In the genomic region with DNA sequence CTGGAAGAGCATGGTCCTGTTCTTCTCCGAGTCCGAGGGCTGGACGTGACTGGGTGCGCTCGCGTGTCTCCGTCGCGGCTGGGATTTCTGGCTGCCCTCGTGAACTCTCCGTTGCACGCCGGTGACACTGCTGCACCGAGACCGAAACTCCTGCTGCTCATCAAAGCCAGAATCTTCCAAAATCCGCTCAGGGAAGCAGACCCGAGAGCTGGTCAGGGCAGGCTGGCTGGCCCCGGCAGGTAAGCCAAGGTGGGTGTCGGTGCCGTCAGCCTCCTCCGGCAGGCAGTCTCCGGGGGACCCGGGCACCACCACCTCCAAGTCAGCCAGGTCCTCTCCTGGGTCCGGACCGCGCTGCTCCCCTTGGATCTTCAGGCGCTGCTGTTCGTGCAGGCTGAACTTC, we compare ENCODE assay signal across 16 cellular contexts.
DNase-seq lines count a peak whose midpoint lies in the region; ATAC-seq, FAIRE-seq and TF ChIP-seq lines count a peak whose summit lies in the region.
"Had no signal": no experiment of that assay in that cellular context is flagged by ENCODE, and none has a peak within 500 bp of the region (broad histone marks: within the 10 kb centered on the region; RNA-seq: fewer than 3 reads in every experiment).

No MANE protein-coding gene starts in this region.

- H4K5ac ChIP-seq in IMR-90 (ENCODE audit: low read depth, low read length), result no peak overlapping the region

- TF ChIP-seq CTCF in IMR-90 (conservative IDR thresholded peaks at IDR 0.05; ENCODE audit: low read depth, low read length) (no peak), HepG2 (CRISPR knock-in tag; IDR thresholded peaks at IDR 0.05) (no peak), vagina (IDR thresholded peaks at IDR 0.05) (no peak), progenitor cell of endocrine pancreas (IDR thresholded peaks at IDR 0.05; ENCODE audit: unreplicated experiment) (no peak)

- CTCF ChIA-PET in IMR-90 (lab: Yijun Ruan, JAX), result no interaction called here
- CTCF ChIA-PET in HepG2 (lab: Yijun Ruan, JAX; ENCODE audit: low intra/inter-chr PET ratio, low total read pairs), result no interaction called here

- H3K4me1 Mint-ChIP-seq in progenitor cell of endocrine pancreas (ENCODE audit: low read depth), result peaks cover 11% of the 10 kb centered on the region

- H2AK5ac ChIP-seq in IMR-90 (ENCODE audit: low read depth, low read length), result peak overlapping the region; percentile 91

- H3K9me1 ChIP-seq in IMR-90 (ENCODE audit: insufficient read depth, low read length), result peaks cover 11% of the 10 kb centered on the region

- H4K91ac ChIP-seq in IMR-90 (ENCODE audit: insufficient read depth, low read depth, low read length), result peak overlapping the region; percentile 23; the same call in 1 of the 2 replicates

- H3K9ac ChIP-seq in IMR-90 (ENCODE audit: low read depth, low read length), result no peak overlapping the region
- no peak overlapping the region for H3K9ac ChIP-seq in HepG2 (ENCODE audit: insufficient read depth, low read depth, low read length)

- peak overlapping the region; percentile 48; the same call in 1 of the 3 replicates for H2BK15ac ChIP-seq in IMR-90 (ENCODE audit: low read depth, low read length)

- H3K36me3 Mint-ChIP-seq in progenitor cell of endocrine pancreas (ENCODE audit: insufficient read depth), result no peaks in the 10 kb centered on the region
- H3K36me3 Mint-ChIP-seq: CD4-positive, alpha-beta memory T cell had no signal

- H3K36me3 ChIP-seq in H7 (replicated peaks; ENCODE audit: control insufficient read depth, insufficient read depth, low read length) (no peaks in the 10 kb centered on the region), IMR-90 (ENCODE audit: control insufficient read depth, insufficient read depth, low read length) (no peaks in the 10 kb centered on the region), HepG2 (replicated peaks in 1 of 2; ENCODE audit: control insufficient read depth in 1 of 2, insufficient read depth in 2 of 2, low read length in 2 of 2) (peaks cover 7 to 26% of the 10 kb centered on the region in 2 experiments), vagina (no peaks in the 10 kb centered on the region)

- POLR2A ChIA-PET in IMR-90 (lab: Charles Lee; ENCODE audit: unreplicated experiment) (no interaction called here), HepG2 (lab: Yijun Ruan, JAX) (no interaction called here)

- no peak for FAIRE-seq in HepG2 (lab: Jason Lieb, UNC)
- FAIRE-seq: A549, D721Med, GM12892 had no signal

- H3K23ac ChIP-seq in IMR-90 (ENCODE audit: low read depth, low read length), result no peak overlapping the region

- no peak overlapping the region; the same call in 1 of the 2 replicates for H3K14ac ChIP-seq in IMR-90 (replicated peaks; ENCODE audit: low read depth, low read length)

- no peak overlapping the region for H4K8ac ChIP-seq in IMR-90 (ENCODE audit: low read depth in 2 of 2, low read length in 2 of 2)

- H3K4me2 ChIP-seq in IMR-90 (ENCODE audit: low read depth, low read length) (no peak overlapping the region), HepG2 (ENCODE audit: low read depth, low read length) (no peak overlapping the region)
- H3K4me2 ChIP-seq: A549 had no signal

- BruUV-seq in IMR-90 (replicated peaks; lab: Mats Ljungman, UMichigan), result no TSS peak
- BruUV-seq in HepG2 (replicated peaks; lab: Mats Ljungman, UMichigan), result no TSS peak

- no peaks in the 10 kb centered on the region for H3K27me3 ChIP-seq in H7 (ENCODE audit: control insufficient read depth, insufficient read depth, low read length)
- no peaks in the 10 kb centered on the region for H3K27me3 ChIP-seq in IMR-90 (ENCODE audit: control insufficient read depth, insufficient read depth, low read length)
- H3K27me3 ChIP-seq in HepG2 (ENCODE audit: control insufficient read depth in 1 of 2, insufficient read depth in 2 of 2, low read length in 2 of 2), result no peaks in the 10 kb centered on the region
- H3K27me3 ChIP-seq in vagina, result no peaks in the 10 kb centered on the region
- H3K27me3 ChIP-seq: BE2C had no signal

- H4K20me1 ChIP-seq in IMR-90 (ENCODE audit: insufficient read depth, low read length) (no peaks in the 10 kb centered on the region), HepG2 (ENCODE audit: insufficient read depth, low read length) (peaks cover 16% of the 10 kb centered on the region)

- peak overlapping the region; percentile 46 for H2BK120ac ChIP-seq in IMR-90 (ENCODE audit: low read depth, low read length)

- no peaks in the 10 kb centered on the region for H3K27me3 Mint-ChIP-seq in progenitor cell of endocrine pancreas

- H3K79me1 ChIP-seq in IMR-90 (ENCODE audit: low read depth in 1 of 2, low read length in 2 of 2), result peaks cover 14 to 37% of the 10 kb centered on the region in 2 experiments; a peak in 3 of 4 replicates

- H3K4ac ChIP-seq in IMR-90 (ENCODE audit: low read depth, low read length), result no peak overlapping the region

- no peak overlapping the region for H3K56ac ChIP-seq in IMR-90 (ENCODE audit: extremely low read depth, insufficient read depth, low read length)

- in situ Hi-C loops in IMR-90 (cut with MboI; ENCODE audit: low sequenced_read_pairs), result no loop called here
- in situ Hi-C loops in HepG2 (cut with HindIII; ENCODE audit: extremely low pct_ligation_motif_present, low pct_unique_long_range_greater_than_20kb), result no loop called here

- H3K4me3 Mint-ChIP-seq in progenitor cell of endocrine pancreas (ENCODE audit: low read depth), result no peak overlapping the region
- H3K4me3 Mint-ChIP-seq: CD4-positive, alpha-beta memory T cell had no signal

- no peak for TF ChIP-seq EP300 in HepG2 (IDR thresholded peaks at IDR 0.05; ENCODE audit: low read depth in 2 of 2, low read length in 2 of 2)
- no peak for TF ChIP-seq EP300 in HepG2 (CRISPR knock-in tag; IDR thresholded peaks at IDR 0.05; ENCODE audit: borderline replicate concordance)

- no peak overlapping the region for H3K18ac ChIP-seq in IMR-90 (ENCODE audit: low read depth, low read length)

- ATAC-seq in IMR-90 (ENCODE audit: low read depth) (no peak), HepG2 (no peak)
- ATAC-seq: A549 had no signal

- H3K27ac Mint-ChIP-seq in progenitor cell of endocrine pancreas, result no peak overlapping the region
- H3K27ac Mint-ChIP-seq: CD4-positive, alpha-beta memory T cell had no signal

- DNase-seq in H7, result peak; percentile 17
- DNase-seq in IMR-90, result no peak
- no peak for DNase-seq in HepG2 (ENCODE audit: low spot score)
- peak; percentile 72 for DNase-seq in posterior vena cava (ENCODE audit: low spot score)
- DNase-seq in vagina (ENCODE audit: extremely low spot score in 2 of 2), result no peak
- no peak for DNase-seq in progenitor cell of endocrine pancreas (ENCODE audit: low spot score, unreplicated experiment)
- no peak for DNase-seq in activated T-cell treated with anti-CD3 and anti-CD28 coated beads, Interleukin-2, amount 50 U/mL, for 1 hour
- DNase-seq: BE2C; CD4-positive, alpha-beta memory T cell; DND-41; GDM1 had no signal

- H2BK5ac ChIP-seq in IMR-90 (ENCODE audit: low read depth, low read length, poor library complexity, severe bottlenecking), result no peak overlapping the region

- H3K9me3 ChIP-seq in IMR-90 (ENCODE audit: control insufficient read depth, insufficient read depth, low read length) (no peaks in the 10 kb centered on the region), HepG2 (ENCODE audit: low read length) (no peaks in the 10 kb centered on the region), vagina (no peaks in the 10 kb centered on the region)
- H3K9me3 ChIP-seq: A549, BE2C had no signal

- TF ChIP-seq POLR2A in IMR-90 (IDR thresholded peaks at IDR 0.05; ENCODE audit: low read depth, low read length) (no peak), HepG2 (IDR thresholded peaks at IDR 0.05; ENCODE audit: insufficient read depth in 1 of 2, low read depth in 2 of 2, low read length in 2 of 2) (no peak), vagina (IDR thresholded peaks at IDR 0.05) (no peak)

- peaks cover 44% of the 10 kb centered on the region for H3K79me2 ChIP-seq in HepG2 (ENCODE audit: insufficient read depth, low read length)

- TF ChIP-seq RAD21 in IMR-90 (IDR thresholded peaks at IDR 0.05; ENCODE audit: low read length), result no peak
- no peak for TF ChIP-seq RAD21 in HepG2 (CRISPR knock-in tag; IDR thresholded peaks at IDR 0.05)

- no peaks in the 10 kb centered on the region for H3K9me3 Mint-ChIP-seq in progenitor cell of endocrine pancreas (ENCODE audit: low read depth)
- H3K9me3 Mint-ChIP-seq: CD4-positive, alpha-beta memory T cell had no signal

- peak overlapping the region; percentile 28; the same call in 1 of the 2 replicates for H2BK20ac ChIP-seq in IMR-90 (ENCODE audit: low read depth, low read length)

- intact Hi-C loops in IMR-90 (cut with micrococcal nuclease) (no loop called here), HepG2 (cut with micrococcal nuclease; ENCODE audit: unreplicated experiment) (no loop called here), posterior vena cava (cut with DNase I) (no loop called here), vagina (cut with DNase I) (no loop called here)

- 100% methylated on average over 26 of the region's 28 CpGs; no CpG with 5 or more reads in 1 of the 2 experiments for WGBS in IMR-90 (ENCODE audit: extremely low coverage in 2 of 2, insufficient read length in 1 of 2), 2 experiments
- whole genome bisulfite sequencing in HepG2 (ENCODE audit: low lambda C conversion rate), result 98% methylated on average over 17 of the region's 28 CpGs

- H3K27ac ChIP-seq in IMR-90 (ENCODE audit: insufficient read depth, low read length) (no peak overlapping the region), HepG2 (ENCODE audit: extremely low read length, insufficient read depth, low read length) (no peak overlapping the region), vagina (no peak overlapping the region)
- H3K27ac ChIP-seq: A549, C4-2B, HL-60 had no signal

- no peak overlapping the region for H2AK9ac ChIP-seq in IMR-90 (replicated peaks; ENCODE audit: low read depth, low read length, poor library complexity)

- dilution Hi-C loops in IMR-90 (cut with HindIII; ENCODE audit: low sequenced_read_pairs, unreplicated experiment), result no loop called here

- H3K4me1 ChIP-seq in IMR-90 (ENCODE audit: control insufficient read depth, insufficient read depth, low read length), result peaks cover 10% of the 10 kb centered on the region; the same call in 1 of the 2 replicates
- H3K4me1 ChIP-seq in HepG2 (ENCODE audit: insufficient read depth, low read length), result peaks cover 55% of the 10 kb centered on the region
- H3K4me1 ChIP-seq in vagina, result no peaks in the 10 kb centered on the region

- no peak overlapping the region for H3K4me3 ChIP-seq in H7 (ENCODE audit: insufficient read depth, low read depth, low read length)
- no peak overlapping the region for H3K4me3 ChIP-seq in IMR-90 (ENCODE audit: insufficient read depth, low read depth, low read length)
- no peak overlapping the region for H3K4me3 ChIP-seq in HepG2 (replicated peaks in 1 of 3; ENCODE audit: insufficient read depth in 1 of 3, low read depth in 2 of 3, low read length in 3 of 3)
- no peak overlapping the region for H3K4me3 ChIP-seq in vagina
- H3K4me3 ChIP-seq: A549 had no signal

- H2AFZ ChIP-seq in IMR-90 (replicated peaks; ENCODE audit: low read length, poor library complexity) (no peak overlapping the region), HepG2 (ENCODE audit: low read length) (no peak overlapping the region)

TF ChIP-seq in IMR-90, 13 proteins besides CTCF, POLR2A, EP300 and RAD21 (continues in another document):
- no peak for TF ChIP-seq BHLHE40 (IDR thresholded peaks at IDR 0.05; ENCODE audit: low read depth, low read length)
- no peak for TF ChIP-seq RFX5 (IDR thresholded peaks at IDR 0.05; ENCODE audit: low read depth, low read length)

TF ChIP-seq in HepG2, 621 proteins besides CTCF, POLR2A, EP300 and RAD21 (continues in another document):
- TF ChIP-seq AGO2 (optimal IDR thresholded peaks at IDR 0.05; ENCODE audit: low read depth, low read length) (peak; percentile 81), ZSCAN12 (CRISPR knock-in tag; IDR thresholded peaks at IDR 0.05) (no peak)

Comparison
In these comparisons a context has a peak if more than half of its experiments do, and no peak if none do; other contexts are left out.
1. DNase-seq: peak in H7 (single experiment) and posterior vena cava (single experiment); none in IMR-90 (single experiment), HepG2 (single experiment), vagina (0 of 2), progenitor cell of endocrine pancreas (single experiment) and activated T-cell treated with anti-CD3 and anti-CD28 coated beads, Interleukin-2, amount 50 U/mL, for 1 hour (single experiment).